In the genomic region with DNA sequence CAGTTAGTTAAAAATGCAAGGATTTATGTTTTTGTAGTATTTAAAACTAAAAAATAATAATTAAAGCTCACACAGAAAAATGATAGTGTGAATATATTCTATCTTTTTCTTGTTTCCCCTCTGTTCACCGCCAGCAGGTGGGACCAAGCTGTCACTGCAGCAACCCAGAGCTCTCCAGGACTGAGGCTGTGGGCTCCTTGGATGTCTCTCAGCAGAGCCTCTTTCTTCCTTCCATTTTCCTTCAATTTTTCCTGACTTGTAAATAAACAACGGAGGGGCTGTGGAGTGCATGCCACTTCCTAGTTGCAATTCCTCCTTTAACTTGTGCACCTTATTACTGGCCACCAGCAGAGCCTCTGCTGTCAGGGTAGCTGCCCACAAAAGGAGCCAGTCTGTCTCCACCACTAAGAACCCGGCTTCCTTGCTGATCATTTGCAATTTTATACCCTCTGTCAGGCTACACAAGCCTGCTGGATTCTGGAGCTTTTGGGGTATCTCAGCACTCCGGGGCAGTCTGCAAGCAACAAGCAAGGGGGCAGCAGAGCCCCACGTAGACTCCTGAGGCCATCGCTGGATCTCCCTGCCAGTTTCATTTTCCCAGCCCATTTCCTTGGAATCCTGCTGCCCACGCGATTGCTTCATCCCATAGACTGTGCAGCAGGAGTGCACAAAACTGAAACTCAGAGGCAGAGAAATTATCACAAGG, we compare ENCODE assay signal across 8 cellular contexts.
DNase-seq lines count a peak whose midpoint lies in the region; ATAC-seq and TF ChIP-seq lines count a peak whose summit lies in the region.

No MANE protein-coding gene starts in this region.

- H3K9me3 ChIP-seq in MG63 (no peaks in the 10 kb centered on the region), iPS DF 6.9 (ENCODE audit: control insufficient read depth, insufficient read depth, low read length) (no peaks in the 10 kb centered on the region), stomach smooth muscle (ENCODE audit: control insufficient read depth in 2 of 2, low read length in 2 of 2) (no peaks in the 10 kb centered on the region)

- no peaks in the 10 kb centered on the region; the same call in 1 of the 2 replicates for H3K4me1 ChIP-seq in iPS DF 6.9 (ENCODE audit: control insufficient read depth, insufficient read depth, low read length)
- H3K4me1 ChIP-seq in stomach smooth muscle (ENCODE audit: control insufficient read depth, insufficient read depth, low read length): no peaks in the 10 kb centered on the region

- no CpG with 5 or more reads among the region's 8 CpGs for WGBS in iPS DF 6.9 (ENCODE audit: insufficient coverage, insufficient read length)

- peak; percentile 72 for TF ChIP-seq CTCF in AG09319 (IDR thresholded peaks at IDR 0.05; ENCODE audit: low read depth, low read length)

- H3K4me3 ChIP-seq in MG63 (peak overlapping the region; percentile 28), iPS DF 6.9 (ENCODE audit: low read length) (no peak overlapping the region), stomach smooth muscle (ENCODE audit: low read length in 2 of 2) (peak overlapping the region; percentile 58 to 62)

- peak; percentile 31 for DNase-seq in AG09319 (ENCODE audit: extremely low read depth, low read depth)
- peak; percentile 63 for DNase-seq in MG63
- DNase-seq in amygdala (lab: John Stamatoyannopoulos, UW): peak in 35 of 56 donors; percentile 0 to 42 (median 9)
- DNase-seq in iPS DF 6.9 (ENCODE audit: low read depth, low spot score): peak; percentile 43
- no peak for DNase-seq in OCI-M2 (lab: John Stamatoyannopoulos, UW; ENCODE audit: unreplicated experiment)
- DNase-seq in HuH-7.5 (ENCODE audit: low spot score): no peak

- H3K27me3 ChIP-seq in MG63 (no peaks in the 10 kb centered on the region), iPS DF 6.9 (ENCODE audit: control insufficient read depth, insufficient read depth, low read length) (no peaks in the 10 kb centered on the region), stomach smooth muscle (ENCODE audit: control insufficient read depth in 1 of 2, insufficient read depth in 2 of 2, low read length in 2 of 2) (no peaks in the 10 kb centered on the region)

- H3K27ac ChIP-seq in iPS DF 6.9 (ENCODE audit: low read length) (no peak overlapping the region), stomach smooth muscle (ENCODE audit: low read length) (no peak overlapping the region)

- H3K36me3 ChIP-seq in MG63: no peaks in the 10 kb centered on the region
- H3K36me3 ChIP-seq in iPS DF 6.9 (ENCODE audit: control insufficient read depth, insufficient read depth, low read length): no peaks in the 10 kb centered on the region
- H3K36me3 ChIP-seq in stomach smooth muscle (ENCODE audit: control insufficient read depth in 2 of 2, insufficient read depth in 2 of 2, low read length in 2 of 2): no peaks in the 10 kb centered on the region

- H3K9ac ChIP-seq in stomach smooth muscle (ENCODE audit: low read length in 2 of 2): peak overlapping the region in 1 of 2 donors; percentile 13

- ATAC-seq in HG03520 (IDR thresholded peaks at IDR 0.05; ENCODE audit: unreplicated experiment): no peak

Comparison
In these comparisons a context has a peak if more than half of its experiments do, and no peak if none do; other contexts are left out.
1. DNase-seq: peak in AG09319 (single experiment), MG63 (single experiment), amygdala (35 of 56) and iPS DF 6.9 (single experiment); none in OCI-M2 (single experiment) and HuH-7.5 (single experiment).